Comparison of ENCODE assay signal across 8 cellular contexts in the genomic region with DNA sequence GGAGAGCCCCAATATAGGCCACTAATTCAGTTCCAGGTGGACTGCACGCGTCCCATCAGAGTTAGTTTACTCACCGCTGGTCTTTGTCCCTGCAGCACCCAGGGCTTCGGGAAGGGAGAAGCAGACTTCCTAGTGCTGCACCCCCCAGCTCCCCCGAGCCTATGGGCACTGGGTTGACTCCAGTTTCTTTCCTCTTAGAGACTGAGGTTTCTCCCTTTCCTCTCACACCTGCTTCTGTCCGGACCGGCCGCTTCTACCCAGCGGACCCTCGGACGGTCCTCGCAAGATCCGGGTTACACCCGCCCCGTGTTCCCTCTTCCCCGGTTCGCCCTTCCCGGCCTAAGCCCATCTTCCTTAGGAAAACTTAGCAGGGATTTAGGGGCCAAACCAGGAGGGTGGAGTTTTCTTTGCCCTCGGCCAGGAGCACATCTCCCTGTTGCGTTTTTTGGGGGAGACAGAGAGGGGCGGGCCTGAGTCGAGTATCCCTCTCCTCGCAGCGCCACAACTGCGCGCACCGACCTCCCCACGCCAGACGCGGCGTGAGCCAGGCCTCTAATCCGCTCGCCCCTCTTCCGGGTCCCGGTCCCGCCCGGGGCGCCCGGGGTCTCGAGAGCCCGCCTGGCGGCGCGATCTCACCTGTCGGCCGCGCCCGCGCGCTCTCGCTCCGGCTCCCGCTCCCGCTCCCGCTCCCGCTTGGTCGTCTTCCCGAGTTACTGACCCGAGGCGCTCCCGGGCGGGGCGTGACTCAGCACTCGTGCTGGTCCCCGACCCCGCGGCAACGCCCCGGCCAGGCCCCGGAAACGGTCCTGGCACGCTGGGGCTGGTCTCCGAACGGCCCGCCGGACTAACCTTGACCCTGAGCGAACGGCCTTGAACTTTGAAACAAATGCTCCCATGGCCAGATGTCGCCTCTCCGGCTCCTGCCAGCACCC. TPM values are rescaled to one million over a fixed set of nuclear protein-coding genes. Genes with fewer than 3 reads are reported as not detected.
DNase-seq lines count a peak whose midpoint lies in the region; ATAC-seq and TF ChIP-seq lines count a peak whose summit lies in the region.

A gene (minus strand): TSS at position 728 of the 932 bp plus-strand sequence. CDS start 8,741 bp downstream, outside the sequence.

- ATAC-seq in HG03135 (IDR thresholded peaks at IDR 0.05; ENCODE audit: unreplicated experiment) (peak; percentile 78), sciatic nerve (peak; percentile 84)

- H4K20me1 ChIP-seq in hepatocyte (ENCODE audit: insufficient read depth, poor library complexity, severe bottlenecking) = no peaks in the 10 kb centered on the region

- H3K4me3 ChIP-seq in astrocyte of the cerebellum (ENCODE audit: low read depth, low read length) = peak within 1 kb of the TSS; percentile 55
- peak within 1 kb of the TSS; percentile 75 for H3K4me3 ChIP-seq in hepatocyte

- H3K4me1 ChIP-seq in hepatocyte (ENCODE audit: insufficient read depth) = peaks cover 9% of the 10 kb centered on the region

- peak; percentile 77 for TF ChIP-seq POLR2A in GM19099 (IDR thresholded peaks at IDR 0.05; ENCODE audit: extremely low read depth, insufficient read length, low read depth)

- H2AFZ ChIP-seq in hepatocyte = peak within 1 kb of the TSS; percentile 88

- peak within 1 kb of the TSS; percentile 92 for H3K4me2 ChIP-seq in hepatocyte

- intact Hi-C loops in sciatic nerve (cut with DNase I) = no loop called here

- TF ChIP-seq CTCF in astrocyte of the cerebellum (IDR thresholded peaks at IDR 0.05; ENCODE audit: low read depth, low read length, missing control alignments) = no peak
- TF ChIP-seq CTCF in hepatocyte (IDR thresholded peaks at IDR 0.05; ENCODE audit: poor library complexity) = peak; percentile 10

- no peaks in the 10 kb centered on the region for H3K36me3 ChIP-seq in hepatocyte (replicated peaks; ENCODE audit: insufficient read depth, low read depth)

- H3K9me2 ChIP-seq in hepatocyte (replicated peaks; ENCODE audit: insufficient read depth) = no peaks in the 10 kb centered on the region

- peak within 1 kb of the TSS; percentile 91 for H3K27ac ChIP-seq in hepatocyte

- DNase-seq in COR-L47 (lab: John Stamatoyannopoulos, UW) = peak; percentile 29
- peak; percentile 81 for DNase-seq in RPMI7951 (ENCODE audit: low read depth)
- DNase-seq in astrocyte of the cerebellum (ENCODE audit: low read depth) = no peak
- DNase-seq in hepatocyte (ENCODE audit: low spot score) = peak; percentile 94
- peak; percentile 81 for DNase-seq in sciatic nerve (ENCODE audit: low spot score)
- no peak for DNase-seq in cerebellar cortex (ENCODE audit: low spot score)

- no peaks in the 10 kb centered on the region for H3K9me3 ChIP-seq in hepatocyte (ENCODE audit: low read depth)

- 12% methylated on average over 65 of the region's 80 CpGs for WGBS in hepatocyte (ENCODE audit: low lambda C conversion rate, missing lambda C conversion rate)

- in situ Hi-C loops in astrocyte of the cerebellum (cut with HindIII; ENCODE audit: low sequenced_read_pairs) = no loop called here

- H3K79me2 ChIP-seq in hepatocyte = peaks cover 5% of the 10 kb centered on the region

- no peaks in the 10 kb centered on the region for H3K27me3 ChIP-seq in hepatocyte

RNA-seq across cellular contexts. Expression of the gene that starts here (rescaled TPM):
- 7.0 and 8.1 TPM in 2 replicates for total RNA-seq in RPMI7951 (2014; rRNA removed; shearing (Covaris generic))
- 7.9 and 8.6 TPM in 2 replicates for total RNA-seq in hepatocyte
- polyA plus RNA-seq in hepatocyte = 11.8 and 16.1 TPM in 2 replicates
- total RNA-seq in sciatic nerve = 14.1 TPM

Comparison
In these comparisons a context has a peak if more than half of its experiments do, and no peak if none do; other contexts are left out.
1. DNase-seq: peak in COR-L47 (single experiment), RPMI7951 (single experiment), hepatocyte (single experiment) and sciatic nerve (single experiment); none in astrocyte of the cerebellum (single experiment) and cerebellar cortex (single experiment).